In genomic region chr13:69389899-69390298, GRCh38 we compare ENCODE assay signal across 23 cellular contexts.
DNase-seq lines count a peak whose midpoint lies in the region; ATAC-seq and TF ChIP-seq lines count a peak whose summit lies in the region.
"Had no signal": no experiment of that assay in that cellular context is flagged by ENCODE, and none has a peak within 500 bp of the region (broad histone marks: within the 10 kb centered on the region; RNA-seq: fewer than 3 reads in every experiment).

No MANE protein-coding gene starts in this region.

- no peak overlapping the region for H3K27ac ChIP-seq in gastrocnemius medialis
- H3K27ac ChIP-seq: A549, epithelial cell of prostate, prostate gland, SK-N-MC, skin epidermis, uterus had no signal

- intact Hi-C loops in Right ventricle myocardium superior (cut with DNase I) (no loop called here), gastrocnemius medialis (cut with DNase I; ENCODE audit: low total_unique reads) (no loop called here)

- H3K27me3 ChIP-seq in gastrocnemius medialis: no peaks in the 10 kb centered on the region
- H3K27me3 ChIP-seq: uterus had no signal

- no peaks in the 10 kb centered on the region for H3K36me3 ChIP-seq in gastrocnemius medialis
- H3K36me3 ChIP-seq: prostate gland, uterus had no signal

- DNase-seq in AG08395 (ENCODE audit: low spot score): peak; percentile 3
- DNase-seq in Jurkat, Clone E6-1 (ENCODE audit: low read depth, low spot score): peak; percentile 6
- peak; percentile 92 for DNase-seq in SIG-M5 (lab: John Stamatoyannopoulos, UW)
- DNase-seq in choroid plexus epithelial cell (ENCODE audit: low read depth): peak; percentile 1
- no peak for DNase-seq in Right ventricle myocardium superior
- no peak for DNase-seq in anterior cingulate cortex (lab: John Stamatoyannopoulos, UW)
- DNase-seq in gastrocnemius medialis: no peak
- no peak for DNase-seq in stimulated activated CD4-positive, alpha-beta T cell treated with anti-CD3 and anti-CD28 coated beads, Interleukin-4, amount 100 ng/mL, for 1 hour
- DNase-seq: activated CD4-positive, alpha-beta T cell treated with anti-CD3 and anti-CD28 coated beads, Interleukin-2, amount 50 U/mL, for 1 hour; activated CD8-positive, alpha-beta memory T cell treated with anti-CD3 and anti-CD28 coated beads, Interleukin-2, amount 50 U/mL, for 4 hours; activated effector memory CD4-positive, alpha-beta T cell treated with anti-CD3 and anti-CD28 coated beads, Interleukin-2, amount 50 U/mL, for 16 hours; left cardiac atrium; midbrain; NCI-H1092 treated with DMSO at 0.1 percent for 48 hours; NCI-H524 treated with DMSO at 0.1 percent for 48 hours; stimulated activated CD4-positive, alpha-beta T cell treated with anti-CD3 and anti-CD28 coated beads, Interleukin-4, amount 100 ng/mL, for 24 hours; uterus had no signal

- no peaks in the 10 kb centered on the region for H3K4me1 ChIP-seq in gastrocnemius medialis
- H3K4me1 ChIP-seq: A549, prostate gland, uterus had no signal

- in situ Hi-C loops in gastrocnemius medialis (cut with MboI; ENCODE audit: low sequenced_read_pairs in 4 of 4): no loop called here

- ATAC-seq in Right ventricle myocardium superior (ENCODE audit: poor library complexity) (no peak), gastrocnemius medialis (no peak)
- ATAC-seq: A549, left cardiac atrium, Panc1 had no signal

- TF ChIP-seq CTCF in choroid plexus epithelial cell (conservative IDR thresholded peaks at IDR 0.05; ENCODE audit: low read depth, low read length) (no peak), gastrocnemius medialis (IDR thresholded peaks at IDR 0.05 in 4 of 5, conservative IDR thresholded peaks at IDR 0.05 in 1 of 5) (no peak)

- H3K4me3 ChIP-seq in Jurkat, Clone E6-1 (ENCODE audit: low read length): no peak overlapping the region
- H3K4me3 ChIP-seq in choroid plexus epithelial cell (ENCODE audit: low read depth, low read length): no peak overlapping the region
- no peak overlapping the region for H3K4me3 ChIP-seq in gastrocnemius medialis
- H3K4me3 ChIP-seq: A549, prostate gland, SK-N-MC, skin epidermis, uterus had no signal

- no peaks in the 10 kb centered on the region for H3K9me3 ChIP-seq in gastrocnemius medialis
- H3K9me3 ChIP-seq: A549, prostate gland, uterus had no signal

- TF ChIP-seq POLR2A in gastrocnemius medialis (IDR thresholded peaks at IDR 0.05): no peak

Comparison
In these comparisons a context has a peak if more than half of its experiments do, and no peak if none do; other contexts are left out.
1. DNase-seq: peak in AG08395 (single experiment), Jurkat, Clone E6-1 (single experiment), SIG-M5 (single experiment) and choroid plexus epithelial cell (single experiment); none in Right ventricle myocardium superior (single experiment), anterior cingulate cortex (0 of 58), gastrocnemius medialis (0 of 2) and stimulated activated CD4-positive, alpha-beta T cell treated with anti-CD3 and anti-CD28 coated beads, Interleukin-4, amount 100 ng/mL, for 1 hour (single experiment).